In genomic region chr17:43714338-43715149, GRCh38 we compare ENCODE assay signal across 9 cellular contexts. TPM values are rescaled to one million over a fixed set of nuclear protein-coding genes. Genes with fewer than 3 reads are reported as not detected.
A peak's percentile ranks its signal among the peaks of the same experiment; 100 is the strongest.
DNase-seq lines count a peak whose midpoint lies in the region; TF ChIP-seq lines count a peak whose summit lies in the region.
"Had no signal": no experiment of that assay in that cellular context is flagged by ENCODE, and none has a peak within 500 bp of the region (broad histone marks: within the 10 kb centered on the region; RNA-seq: fewer than 3 reads in every experiment).

No MANE protein-coding gene starts in this region.

- H3K4me1 Mint-ChIP-seq in activated T-helper 2 cell treated with anti-CD3 and anti-CD28 coated beads, Interferon-gamma antibody, Interleukin-2, Interleukin-4, amounts not matched to agents 10 μg/mL and 5 μg/mL and 100 μg/mL, durations not matched to agents 14 hours and 24 hours and 36 hours (ENCODE audit: low read depth): peaks cover 16% of the 10 kb centered on the region

- DNase-seq in AG08396 (ENCODE audit: low spot score) (peak; percentile 64), kidney glomerular epithelial cell (lab: John Stamatoyannopoulos, UW) (peak; percentile 48), NCI-H146 treated with DMSO at 0.1 percent for 48 hours (lab: John Stamatoyannopoulos, UW; ENCODE audit: unreplicated experiment) (no peak), T1000 (lab: John Stamatoyannopoulos, UW) (no peak), hippocampal formation (lab: John Stamatoyannopoulos, UW) (no peak), pons (ENCODE audit: low spot score) (no peak)
- DNase-seq in activated T-helper 2 cell treated with anti-CD3 and anti-CD28 coated beads, Interferon-gamma antibody, Interleukin-2, Interleukin-4, amounts not matched to agents 10 μg/mL and 5 μg/mL and 100 μg/mL, durations not matched to agents 14 hours and 24 hours and 36 hours (ENCODE audit: low spot score): no peak

- peaks cover 5% of the 10 kb centered on the region for H3K4me1 ChIP-seq in HEK293 (ENCODE audit: control insufficient read depth, insufficient read depth, low read length)

- H3K36me3 Mint-ChIP-seq in activated T-helper 2 cell treated with anti-CD3 and anti-CD28 coated beads, Interferon-gamma antibody, Interleukin-2, Interleukin-4, amounts not matched to agents 10 μg/mL and 5 μg/mL and 100 μg/mL, durations not matched to agents 14 hours and 24 hours and 36 hours (ENCODE audit: low read depth): peaks cover 5% of the 10 kb centered on the region

- CTCF ChIA-PET in HEK293 (lab: Yijun Ruan, JAX): interaction anchor here (0.6 to 2.7 kb wide), 6 partner anchors 10 to 138 kb away, joined by 3 to 35 read pairs (median 6); partner anchors contain the start of gene SOST

- intact Hi-C loops in activated T-helper 2 cell treated with anti-CD3 and anti-CD28 coated beads, Interferon-gamma antibody, Interleukin-2, Interleukin-4, amounts not matched to agents 10 μg/mL and 5 μg/mL and 100 μg/mL, durations not matched to agents 14 hours and 24 hours and 36 hours (cut with micrococcal nuclease): no loop called here

- no peak for TF ChIP-seq CTCF in HEK293 (tag by site-specific recombination; IDR thresholded peaks at IDR 0.05)

- POLR2A ChIA-PET in HEK293 (lab: Yijun Ruan, JAX): interaction anchor here (0.6 to 1.4 kb wide), 3 partner anchors 10 to 327 kb away, joined by 3 to 7 read pairs (median 4); no protein-coding TSS in a partner anchor

- H3K4me3 ChIP-seq in HEK293 (ENCODE audit: low read depth, low read length): no peak overlapping the region

- peaks cover 24% of the 10 kb centered on the region for H3K27me3 Mint-ChIP-seq in activated T-helper 2 cell treated with anti-CD3 and anti-CD28 coated beads, Interferon-gamma antibody, Interleukin-2, Interleukin-4, amounts not matched to agents 10 μg/mL and 5 μg/mL and 100 μg/mL, durations not matched to agents 14 hours and 24 hours and 36 hours (ENCODE audit: low read depth)

- no peaks in the 10 kb centered on the region for H3K9me3 Mint-ChIP-seq in activated T-helper 2 cell treated with anti-CD3 and anti-CD28 coated beads, Interferon-gamma antibody, Interleukin-2, Interleukin-4, amounts not matched to agents 10 μg/mL and 5 μg/mL and 100 μg/mL, durations not matched to agents 14 hours and 24 hours and 36 hours

- peak overlapping the region; percentile 71 for H3K4me3 Mint-ChIP-seq in activated T-helper 2 cell treated with anti-CD3 and anti-CD28 coated beads, Interferon-gamma antibody, Interleukin-2, Interleukin-4, amounts not matched to agents 10 μg/mL and 5 μg/mL and 100 μg/mL, durations not matched to agents 14 hours and 24 hours and 36 hours (ENCODE audit: low read depth)

- no peaks in the 10 kb centered on the region for H3K36me3 ChIP-seq in HEK293 (ENCODE audit: control insufficient read depth in 2 of 2, insufficient read depth in 1 of 2, low read length in 2 of 2)

- no peak overlapping the region for H3K27ac Mint-ChIP-seq in activated T-helper 2 cell treated with anti-CD3 and anti-CD28 coated beads, Interferon-gamma antibody, Interleukin-2, Interleukin-4, amounts not matched to agents 10 μg/mL and 5 μg/mL and 100 μg/mL, durations not matched to agents 14 hours and 24 hours and 36 hours

- no peaks in the 10 kb centered on the region for H3K9me3 ChIP-seq in HEK293 (ENCODE audit: control insufficient read depth, insufficient read depth, low read depth, low read length)

- no peak overlapping the region for H3K27ac ChIP-seq in HEK293 (ENCODE audit: extremely low read depth, low read depth, low read length)

TF ChIP-seq in HEK293, 187 proteins besides CTCF, POLR2A, EP300 and RAD21:
- TF ChIP-seq ZNF580 (tag by site-specific recombination; IDR thresholded peaks at IDR 0.05) (peak; percentile 51; the same call in 1 of the 2 replicates), IKZF3 (tag by site-specific recombination; IDR thresholded peaks at IDR 0.05) (peak; percentile 27; the same call in 1 of the 2 replicates), FEZF1 (tag by site-specific recombination; IDR thresholded peaks at IDR 0.05) (no peak), ZNF362 (tag by site-specific recombination; IDR thresholded peaks at IDR 0.05) (0 out of 2 replicates have a peak, but pooled peaks have one; percentile 14), PRDM10 (tag by site-specific recombination; IDR thresholded peaks at IDR 0.05) (0 out of 2 replicates have a peak, but pooled peaks have one; percentile 42), ZNF19 (tag by site-specific recombination; IDR thresholded peaks at IDR 0.05; ENCODE audit: low read depth) (no peak), ZFP3 (tag by site-specific recombination; IDR thresholded peaks at IDR 0.05; ENCODE audit: low read depth) (peak; percentile 87)

RNA-seq across cellular contexts. Expression of gene SOST, which starts 44.0 kb away (rescaled TPM):
- not detected in 2 replicates for total RNA-seq in activated T-helper 2 cell treated with anti-CD3 and anti-CD28 coated beads, Interferon-gamma antibody, Interleukin-2, Interleukin-4, amounts not matched to agents 10 μg/mL and 5 μg/mL and 100 μg/mL, durations not matched to agents 14 hours and 24 hours and 36 hours
- total RNA-seq: temporal lobe had no signal

RNA-seq across cellular contexts. Expression of gene MEOX1, which starts 52.8 kb away (rescaled TPM):
- 1.4 and 1.8 TPM in 2 replicates for total RNA-seq in activated T-helper 2 cell treated with anti-CD3 and anti-CD28 coated beads, Interferon-gamma antibody, Interleukin-2, Interleukin-4, amounts not matched to agents 10 μg/mL and 5 μg/mL and 100 μg/mL, durations not matched to agents 14 hours and 24 hours and 36 hours

Comparison
In these comparisons a context has a peak if more than half of its experiments do, and no peak if none do; other contexts are left out.
1. DNase-seq: peak in AG08396 (single experiment) and kidney glomerular epithelial cell (single experiment); none in activated T-helper 2 cell treated with anti-CD3 and anti-CD28 coated beads, Interferon-gamma antibody, Interleukin-2, Interleukin-4, amounts not matched to agents 10 μg/mL and 5 μg/mL and 100 μg/mL, durations not matched to agents 14 hours and 24 hours and 36 hours (single experiment), NCI-H146 treated with DMSO at 0.1 percent for 48 hours (single experiment), T1000 (single experiment), hippocampal formation (0 of 2) and pons (single experiment).